Comparison of ENCODE assay signal across 1 cellular context in the genomic region with DNA sequence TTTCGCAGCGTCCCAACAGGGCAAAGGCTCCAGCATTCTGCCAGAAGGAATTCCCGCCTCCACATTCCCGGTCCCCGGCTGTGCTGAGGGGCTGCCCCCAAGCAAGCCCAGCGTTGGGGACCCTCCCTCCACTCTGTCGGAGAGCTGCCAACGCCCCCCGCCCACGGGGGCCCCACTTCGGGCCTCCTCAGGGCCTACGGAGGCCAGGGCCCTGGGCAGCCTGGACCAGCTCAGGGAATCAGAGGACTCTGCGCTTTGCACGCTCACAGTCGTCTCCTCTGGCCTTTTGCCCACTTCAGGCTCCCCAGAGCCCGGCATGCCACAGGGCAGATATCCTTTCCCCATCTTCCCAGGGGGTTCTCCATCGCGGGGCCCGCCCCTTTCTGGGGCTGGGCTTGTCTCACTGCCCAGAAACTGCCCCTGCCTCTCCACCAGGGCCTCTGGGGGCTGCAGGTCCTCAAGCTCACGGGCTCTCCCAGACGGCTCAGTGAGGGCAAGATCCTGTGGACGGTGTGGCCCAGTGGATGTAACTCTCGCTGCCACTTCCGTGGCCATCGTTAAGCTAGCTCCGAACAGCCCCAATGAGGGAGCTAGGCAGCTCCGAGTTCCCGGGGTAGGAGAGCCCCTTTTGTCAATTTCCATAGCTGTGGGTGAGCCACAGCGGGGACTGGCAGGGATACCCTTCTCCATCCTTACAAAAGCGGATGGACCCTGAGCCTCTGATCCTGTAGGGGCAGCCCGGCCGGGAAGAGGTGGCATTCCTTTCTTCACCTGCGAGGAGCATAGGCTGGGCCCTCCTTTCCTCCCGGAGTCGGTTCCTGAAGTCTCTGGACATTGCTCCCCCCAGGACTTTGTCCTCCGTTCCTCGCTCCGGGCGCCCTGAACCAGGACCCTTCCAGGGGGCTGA.
TF ChIP-seq lines count a peak whose summit lies in the region.

No MANE protein-coding gene starts in this region.

TF ChIP-seq in SK-N-SH treated with all-trans-retinoic acid at 6 μM for 48 hours, 23 proteins besides CTCF, POLR2A, EP300 and RAD21 (continued from another document):
- TF ChIP-seq, protein P1, sequence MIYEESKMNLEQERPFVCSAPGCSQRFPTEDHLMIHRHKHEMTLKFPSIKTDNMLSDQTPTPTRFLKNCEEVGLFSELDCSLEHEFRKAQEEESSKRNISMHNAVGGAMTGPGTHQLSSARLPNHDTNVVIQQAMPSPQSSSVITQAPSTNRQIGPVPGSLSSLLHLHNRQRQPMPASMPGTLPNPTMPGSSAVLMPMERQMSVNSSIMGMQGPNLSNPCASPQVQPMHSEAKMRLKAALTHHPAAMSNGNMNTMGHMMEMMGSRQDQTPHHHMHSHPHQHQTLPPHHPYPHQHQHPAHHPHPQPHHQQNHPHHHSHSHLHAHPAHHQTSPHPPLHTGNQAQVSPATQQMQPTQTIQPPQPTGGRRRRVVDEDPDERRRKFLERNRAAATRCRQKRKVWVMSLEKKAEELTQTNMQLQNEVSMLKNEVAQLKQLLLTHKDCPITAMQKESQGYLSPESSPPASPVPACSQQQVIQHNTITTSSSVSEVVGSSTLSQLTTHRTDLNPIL (CRISPR knock-in tag; IDR thresholded peaks at IDR 0.05; ENCODE audit: low read depth) = no peak
- TF ChIP-seq ISL1 (CRISPR knock-in tag; IDR thresholded peaks at IDR 0.05) (no peak), ZNF70 (CRISPR knock-in tag; IDR thresholded peaks at IDR 0.05) (no peak)
- TF ChIP-seq, protein P2, sequence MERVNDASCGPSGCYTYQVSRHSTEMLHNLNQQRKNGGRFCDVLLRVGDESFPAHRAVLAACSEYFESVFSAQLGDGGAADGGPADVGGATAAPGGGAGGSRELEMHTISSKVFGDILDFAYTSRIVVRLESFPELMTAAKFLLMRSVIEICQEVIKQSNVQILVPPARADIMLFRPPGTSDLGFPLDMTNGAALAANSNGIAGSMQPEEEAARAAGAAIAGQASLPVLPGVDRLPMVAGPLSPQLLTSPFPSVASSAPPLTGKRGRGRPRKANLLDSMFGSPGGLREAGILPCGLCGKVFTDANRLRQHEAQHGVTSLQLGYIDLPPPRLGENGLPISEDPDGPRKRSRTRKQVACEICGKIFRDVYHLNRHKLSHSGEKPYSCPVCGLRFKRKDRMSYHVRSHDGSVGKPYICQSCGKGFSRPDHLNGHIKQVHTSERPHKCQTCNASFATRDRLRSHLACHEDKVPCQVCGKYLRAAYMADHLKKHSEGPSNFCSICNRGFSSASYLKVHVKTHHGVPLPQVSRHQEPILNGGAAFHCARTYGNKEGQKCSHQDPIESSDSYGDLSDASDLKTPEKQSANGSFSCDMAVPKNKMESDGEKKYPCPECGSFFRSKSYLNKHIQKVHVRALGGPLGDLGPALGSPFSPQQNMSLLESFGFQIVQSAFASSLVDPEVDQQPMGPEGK (CRISPR knock-in tag; IDR thresholded peaks at IDR 0.05; ENCODE audit: borderline replicate concordance) = no peak
